In genomic region chr12:28097221-28097620, GRCh38 we compare ENCODE assay signal across 25 cellular contexts.
"Had no signal": no experiment of that assay in that cellular context is flagged by ENCODE, and none has a peak within 500 bp of the region (broad histone marks: within the 10 kb centered on the region; RNA-seq: fewer than 3 reads in every experiment).

No MANE protein-coding gene starts in this region.

- H3K27ac ChIP-seq: brain microvascular endothelial cell, hepatocyte, left ventricle myocardium inferior, sigmoid colon, testis, uterus had no signal

- H2AFZ ChIP-seq: hepatocyte had no signal

- H3K4me2 ChIP-seq: hepatocyte had no signal

- H3K4me1 Mint-ChIP-seq: activated CD4-positive, alpha-beta memory T cell treated with anti-CD3 and anti-CD28 coated beads, Interleukin-2, amount 10 ng/mL, durations not matched to agents 7 days and 5 days; activated naive CD4-positive, alpha-beta T cell treated with anti-CD3 and anti-CD28 coated beads, Interleukin-2, amount 10 ng/mL, durations not matched to agents 7 days and 5 days; activated naive CD8-positive, alpha-beta T cell treated with anti-CD3 and anti-CD28 coated beads, Interleukin-2, amount 50 U/mL, for 24 hours had no signal

- H3K4me3 Mint-ChIP-seq: activated CD4-positive, alpha-beta memory T cell treated with anti-CD3 and anti-CD28 coated beads, Interleukin-2, amount 10 ng/mL, durations not matched to agents 7 days and 5 days; activated naive CD4-positive, alpha-beta T cell treated with anti-CD3 and anti-CD28 coated beads, Interleukin-2, amount 10 ng/mL, durations not matched to agents 7 days and 5 days; activated naive CD8-positive, alpha-beta T cell treated with anti-CD3 and anti-CD28 coated beads, Interleukin-2, amount 50 U/mL, for 24 hours; natural killer cell treated with Interleukin-12 subunit alpha and Interleukin-12 subunit beta and Interleukin-15 and Interleukin-18, amount 100 ng/mL, for 72 hours; T-helper 1 cell treated with Interleukin-12 subunit alpha and Interleukin-12 subunit beta and Interleukin-4 antibody, amounts not matched to agents 30 μg/mL and 1 μg/mL, for 36 hours had no signal

- H3K79me2 ChIP-seq: hepatocyte had no signal

- H3K27ac Mint-ChIP-seq: activated CD4-positive, alpha-beta memory T cell treated with anti-CD3 and anti-CD28 coated beads, Interleukin-2, amount 10 ng/mL, durations not matched to agents 7 days and 5 days; activated naive CD4-positive, alpha-beta T cell treated with anti-CD3 and anti-CD28 coated beads, Interleukin-2, amount 10 ng/mL, durations not matched to agents 7 days and 5 days; activated naive CD8-positive, alpha-beta T cell treated with anti-CD3 and anti-CD28 coated beads, Interleukin-2, amount 50 U/mL, for 24 hours; natural killer cell treated with Interleukin-12 subunit alpha and Interleukin-12 subunit beta and Interleukin-15 and Interleukin-18, amount 100 ng/mL, for 72 hours; T-helper 1 cell treated with Interleukin-12 subunit alpha and Interleukin-12 subunit beta and Interleukin-4 antibody, amounts not matched to agents 30 μg/mL and 1 μg/mL, for 36 hours had no signal

- FAIRE-seq: colon, endothelial cell of umbilical vein, frontal cortex had no signal

- H3K4me3 ChIP-seq: hepatocyte, left ventricle myocardium inferior, sigmoid colon, testis, uterus had no signal

- ATAC-seq: activated naive CD8-positive, alpha-beta T cell treated with anti-CD3 and anti-CD28 coated beads, Interleukin-2, amount 50 U/mL, for 24 hours; esophagus mucosa; natural killer cell treated with Interleukin-12 subunit alpha and Interleukin-12 subunit beta and Interleukin-15 and Interleukin-18, amount 100 ng/mL, for 72 hours had no signal

- H3K9me3 ChIP-seq: left ventricle myocardium inferior, sigmoid colon, testis, uterus had no signal

- H3K36me3 ChIP-seq: brain microvascular endothelial cell, left ventricle myocardium inferior, sigmoid colon, uterus had no signal

- H3K36me3 Mint-ChIP-seq: activated naive CD4-positive, alpha-beta T cell treated with anti-CD3 and anti-CD28 coated beads, Interleukin-2, amount 10 ng/mL, durations not matched to agents 7 days and 5 days; natural killer cell treated with Interleukin-12 subunit alpha and Interleukin-12 subunit beta and Interleukin-15 and Interleukin-18, amount 100 ng/mL, for 72 hours had no signal

- DNase-seq: activated CD4-positive, alpha-beta memory T cell treated with anti-CD3 and anti-CD28 coated beads, Interleukin-2, amount 10 ng/mL, durations not matched to agents 7 days and 5 days; activated CD4-positive, alpha-beta T cell treated with anti-CD3 and anti-CD28 coated beads for 48 hours; activated CD4-positive, CD25-positive, alpha-beta regulatory T cell; activated effector memory CD4-positive, alpha-beta T cell treated with anti-CD3 and anti-CD28 coated beads, Interleukin-2, amount 50 U/mL, for 16 hours; activated naive CD4-positive, alpha-beta T cell treated with anti-CD3 and anti-CD28 coated beads, Interleukin-2, amount 10 ng/mL, durations not matched to agents 7 days and 5 days; activated naive CD8-positive, alpha-beta T cell treated with anti-CD3 and anti-CD28 coated beads, Interleukin-2, amount 50 U/mL, for 24 hours; anterior cingulate cortex; brain microvascular endothelial cell; central memory CD4-positive, alpha-beta T cell; effector memory CD4-positive, alpha-beta T cell; glutamatergic neuron; left ventricle myocardium inferior; midbrain; sigmoid colon; stimulated activated CD4-positive, alpha-beta T cell treated with anti-CD3 and anti-CD28 coated beads, Interleukin-4, amount 100 ng/mL, for 1 hour; stimulated activated naive CD4-positive, alpha-beta T cell; testis; uterus had no signal

- H3K4me1 ChIP-seq: left ventricle myocardium inferior, sigmoid colon, testis, uterus had no signal

- H3K9me3 Mint-ChIP-seq: activated CD4-positive, alpha-beta memory T cell treated with anti-CD3 and anti-CD28 coated beads, Interleukin-2, amount 10 ng/mL, durations not matched to agents 7 days and 5 days; activated naive CD4-positive, alpha-beta T cell treated with anti-CD3 and anti-CD28 coated beads, Interleukin-2, amount 10 ng/mL, durations not matched to agents 7 days and 5 days; natural killer cell treated with Interleukin-12 subunit alpha and Interleukin-12 subunit beta and Interleukin-15 and Interleukin-18, amount 100 ng/mL, for 72 hours; T-helper 1 cell treated with Interleukin-12 subunit alpha and Interleukin-12 subunit beta and Interleukin-4 antibody, amounts not matched to agents 30 μg/mL and 1 μg/mL, for 36 hours had no signal

- H3K27me3 ChIP-seq: brain microvascular endothelial cell, hepatocyte, sigmoid colon, testis, uterus had no signal

- H3K27me3 Mint-ChIP-seq: activated CD4-positive, alpha-beta memory T cell treated with anti-CD3 and anti-CD28 coated beads, Interleukin-2, amount 10 ng/mL, durations not matched to agents 7 days and 5 days; activated naive CD4-positive, alpha-beta T cell treated with anti-CD3 and anti-CD28 coated beads, Interleukin-2, amount 10 ng/mL, durations not matched to agents 7 days and 5 days had no signal
